1 cellular context compared by ENCODE assay signal in genomic region chr2:120515759-120516295, GRCh38.
A peak's percentile ranks its signal among the peaks of the same experiment; 100 is the strongest.
TF ChIP-seq lines count a peak whose summit lies in the region.

No MANE protein-coding gene starts in this region.

TF ChIP-seq in HepG2, 621 proteins besides CTCF, POLR2A, EP300 and RAD21 (continued from another document):
- TF ChIP-seq ZNF609 (CRISPR knock-in tag; IDR thresholded peaks at IDR 0.05; ENCODE audit: borderline replicate concordance) (no peak), ZNF883 (CRISPR knock-in tag; IDR thresholded peaks at IDR 0.05; ENCODE audit: not compliant biosample characterization) (no peak), RBM22 (optimal IDR thresholded peaks at IDR 0.05; ENCODE audit: low read length) (no peak), ARNT (IDR thresholded peaks at IDR 0.05) (no peak), ZNF644 (CRISPR knock-in tag; IDR thresholded peaks at IDR 0.05; ENCODE audit: low read depth) (no peak), JUNB (CRISPR knock-in tag; IDR thresholded peaks at IDR 0.05; ENCODE audit: borderline replicate concordance) (no peak), RAD51 (IDR thresholded peaks at IDR 0.05; ENCODE audit: borderline replicate concordance) (no peak), ZNF720 (CRISPR knock-in tag; IDR thresholded peaks at IDR 0.05) (no peak), CEBPB (IDR thresholded peaks at IDR 0.05; ENCODE audit: borderline replicate concordance, low read depth, low read length) (peak; percentile 58; the same call in 1 of the 2 replicates)
